ENCODE assay signal across 10 cellular contexts in the genomic region with DNA sequence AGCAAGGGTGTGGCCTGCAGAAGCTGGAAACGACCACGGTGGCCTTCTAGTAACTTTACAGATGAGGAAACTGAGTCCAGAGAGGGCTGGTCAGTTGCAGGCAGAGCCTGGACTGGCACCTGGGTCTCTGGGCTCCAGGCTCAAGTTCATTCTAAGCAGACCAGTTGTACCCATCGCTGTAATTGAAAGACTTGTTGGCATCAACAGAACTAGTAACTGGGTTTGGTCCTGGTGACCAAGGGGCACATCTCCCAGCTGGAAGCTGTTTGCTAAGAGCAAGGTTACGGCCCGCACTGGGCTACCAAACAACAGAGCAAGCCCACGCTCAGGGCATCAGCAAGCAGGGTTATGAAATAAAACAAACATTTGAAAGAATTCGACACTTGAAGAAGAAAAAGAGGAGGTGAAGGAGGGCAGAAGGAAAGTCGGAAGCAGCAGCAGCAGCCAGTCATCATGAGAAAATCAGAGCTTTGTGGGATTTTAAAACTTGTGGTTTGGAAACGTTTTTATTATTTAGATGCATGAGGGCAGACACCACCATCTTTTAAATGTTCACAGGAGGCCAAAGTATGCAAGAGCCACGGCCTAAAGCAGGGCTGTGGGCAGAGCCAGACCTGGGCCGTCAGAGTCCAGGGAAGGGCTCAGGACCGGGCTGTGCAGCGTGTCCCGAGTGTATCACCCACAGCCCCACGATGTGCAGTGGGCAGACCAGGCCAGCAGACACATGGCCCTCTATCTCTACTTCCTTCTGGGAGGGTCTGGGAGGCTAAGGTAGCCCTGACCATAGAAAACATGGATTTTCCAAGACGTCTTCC.
DNase-seq lines count a peak whose midpoint lies in the region; ATAC-seq, FAIRE-seq and TF ChIP-seq lines count a peak whose summit lies in the region.
"Had no signal": no experiment of that assay in that cellular context is flagged by ENCODE, and none has a peak within 500 bp of the region (broad histone marks: within the 10 kb centered on the region; RNA-seq: fewer than 3 reads in every experiment).

No MANE protein-coding gene starts in this region.

- BruUV-seq in GM12878 (replicated peaks; lab: Mats Ljungman, UMichigan): no TSS peak

- no peaks in the 10 kb centered on the region for H3K79me2 ChIP-seq in GM12878 (ENCODE audit: control insufficient read depth, insufficient read depth, low read length)

- SMC1A ChIA-PET in GM12878 (lab: Charles Lee; ENCODE audit: uncharacterized antibody, unreplicated experiment): interaction anchor here (0.7 to 3.3 kb wide), 10 partner anchors 8 to 218 kb away, joined by 3 to 11 read pairs (median 6); no protein-coding TSS in a partner anchor

- TF ChIP-seq RAD21 in GM12878 (IDR thresholded peaks at IDR 0.05; ENCODE audit: insufficient read depth, low read depth, low read length): no peak

- no peak overlapping the region for H2AFZ ChIP-seq in GM12878 (ENCODE audit: control insufficient read depth, low read depth, low read length)

- CTCF ChIA-PET in GM12878 (lab: Yijun Ruan, JAX): interaction anchor here (0.6 to 3.4 kb wide), 10 partner anchors 16 to 215 kb away, joined by 3 to 16 read pairs (median 4); no protein-coding TSS in a partner anchor

- TF ChIP-seq CTCF in GM12878 (IDR thresholded peaks at IDR 0.05 in 2 of 3, conservative IDR thresholded peaks at IDR 0.05 in 1 of 3; ENCODE audit: control insufficient read depth in 2 of 3, extremely low read depth in 1 of 3, insufficient read depth in 1 of 3, low read depth in 3 of 3, low read length in 3 of 3) (no peak), pancreas (IDR thresholded peaks at IDR 0.05) (no peak)

- H3K9me3 ChIP-seq in GM12878 (replicated peaks; ENCODE audit: control insufficient read depth, insufficient read depth, low read length) (no peaks in the 10 kb centered on the region; the same call in 2 of the 3 replicates), pancreas (no peaks in the 10 kb centered on the region)

- RAD21 ChIA-PET in GM12878 (lab: Charles Lee; ENCODE audit: unreplicated experiment): interaction anchor here (0.7 to 2.7 kb wide), 8 partner anchors 20 to 224 kb away, joined by 3 to 9 read pairs (median 4); a partner anchor contains a TSS

- H3K4me1 ChIP-seq in GM12878 (ENCODE audit: control insufficient read depth, insufficient read depth, low read length) (peaks cover 34% of the 10 kb centered on the region), pancreas (peaks cover 0 to 14% (median 0%) of the 10 kb centered on the region in 3 donors)

- H3K36me3 ChIP-seq in GM12878 (ENCODE audit: control insufficient read depth in 2 of 2, insufficient read depth in 2 of 2, low read length in 1 of 2) (no peaks in the 10 kb centered on the region), pancreas (no peaks in the 10 kb centered on the region)

- peak overlapping the region; percentile 84 for H3K4me2 ChIP-seq in GM12878 (ENCODE audit: control insufficient read depth, insufficient read depth)

- no peaks in the 10 kb centered on the region for H4K20me1 ChIP-seq in GM12878 (ENCODE audit: control insufficient read depth, insufficient read depth)

- TF ChIP-seq EP300 in GM12878 (IDR thresholded peaks at IDR 0.05; ENCODE audit: borderline replicate concordance in 1 of 2, control insufficient read depth in 1 of 2, low read depth in 2 of 2, low read length in 2 of 2): no peak

- H3K27me3 ChIP-seq in GM12878 (replicated peaks in 1 of 2; ENCODE audit: control insufficient read depth in 2 of 2, insufficient read depth in 2 of 2, low read length in 1 of 2): no peaks in the 10 kb centered on the region
- H3K27me3 ChIP-seq in pancreas: no peaks in the 10 kb centered on the region

- H3K9ac ChIP-seq in GM12878 (ENCODE audit: control insufficient read depth, insufficient read depth, low read length): peak overlapping the region; percentile 38

- TF ChIP-seq POLR2A in GM12878 (IDR thresholded peaks at IDR 0.05; ENCODE audit: low read depth, low read length): no peak

- DNase-seq in GM12878 (ENCODE audit: low read depth, low spot score) (no peak), pancreas (peak in 1 of 6 donors; percentile 21), glomerular visceral epithelial cell (ENCODE audit: extremely low spot score) (no peak), hepatic stellate cell (ENCODE audit: low spot score) (no peak)
- no peak for DNase-seq in stimulated activated CD8-positive, alpha-beta memory T cell treated with anti-CD3 and anti-CD28 coated beads, Interleukin-4, amount 100 ng/mL, for 48 hours
- DNase-seq: cortex of kidney, hippocampal formation, NCI-H510A had no signal

- in situ Hi-C loops in GM12878 (cut with MboI): no loop called here

- H3K4me3 ChIP-seq in GM12878 (peak overlapping the region; percentile 8; the same call in 1 of the 2 replicates), pancreas (no peak overlapping the region)

- intact Hi-C loops in GM12878 (cut with micrococcal nuclease; ENCODE audit: unreplicated experiment): loop anchor here (2.0 kb wide), 1 partner anchor 58 kb away; no protein-coding TSS in a partner anchor
- intact Hi-C loops in pancreas (cut with DNase I): no loop called here

- POLR2A ChIA-PET in GM12878 (lab: Charles Lee): interaction anchor here (0.5 to 1.2 kb wide), 2 partner anchors 9 to 55 kb away, joined by 4 read pairs; no protein-coding TSS in a partner anchor

- FAIRE-seq in GM12878 (lab: Jason Lieb, UNC) (no peak), pancreas (lab: Jason Lieb, UNC) (no peak)

- 66% methylated on average over 16 of the region's 16 CpGs for WGBS in GM12878 (ENCODE audit: insufficient coverage, insufficient replicate concordance, low lambda C conversion rate, missing lambda C conversion rate)
- WGBS in pancreas, 2 donors: 64 to 67% methylated on average over 16 of the region's 16 CpGs

- peak overlapping the region; percentile 86 for H3K27ac ChIP-seq in GM12878 (ENCODE audit: control insufficient read depth, insufficient read depth)
- peak overlapping the region; percentile 53 to 80 (median 66) for H3K27ac ChIP-seq in pancreas

- ATAC-seq in GM19452 (IDR thresholded peaks at IDR 0.05; ENCODE audit: unreplicated experiment) (peak; percentile 9), HG03432 (IDR thresholded peaks at IDR 0.05; ENCODE audit: unreplicated experiment) (peak; percentile 12), GM12878 (peak; percentile 21), pancreas (peak; percentile 30 to 63 (median 45))

TF ChIP-seq in GM12878, 131 proteins besides CTCF, POLR2A, EP300 and RAD21:
- TF ChIP-seq GATAD2B (conservative IDR thresholded peaks at IDR 0.05; ENCODE audit: low read depth) (0 out of 2 replicates have a peak, but pooled peaks have one; percentile 14), RFX5 (IDR thresholded peaks at IDR 0.05; ENCODE audit: low read depth, low read length) (no peak), CEBPB (IDR thresholded peaks at IDR 0.05; ENCODE audit: borderline replicate concordance in 1 of 2, low read depth in 2 of 2, low read length in 2 of 2) (0 out of 4 replicates have a peak, but pooled peaks of 1 of the 2 experiments have one; percentile 21), PML (IDR thresholded peaks at IDR 0.05; ENCODE audit: low read length) (no peak), FOS (IDR thresholded peaks at IDR 0.05; ENCODE audit: borderline replicate concordance, extremely low read depth, insufficient read length) (no peak)
- TF ChIP-seq, protein P1, sequence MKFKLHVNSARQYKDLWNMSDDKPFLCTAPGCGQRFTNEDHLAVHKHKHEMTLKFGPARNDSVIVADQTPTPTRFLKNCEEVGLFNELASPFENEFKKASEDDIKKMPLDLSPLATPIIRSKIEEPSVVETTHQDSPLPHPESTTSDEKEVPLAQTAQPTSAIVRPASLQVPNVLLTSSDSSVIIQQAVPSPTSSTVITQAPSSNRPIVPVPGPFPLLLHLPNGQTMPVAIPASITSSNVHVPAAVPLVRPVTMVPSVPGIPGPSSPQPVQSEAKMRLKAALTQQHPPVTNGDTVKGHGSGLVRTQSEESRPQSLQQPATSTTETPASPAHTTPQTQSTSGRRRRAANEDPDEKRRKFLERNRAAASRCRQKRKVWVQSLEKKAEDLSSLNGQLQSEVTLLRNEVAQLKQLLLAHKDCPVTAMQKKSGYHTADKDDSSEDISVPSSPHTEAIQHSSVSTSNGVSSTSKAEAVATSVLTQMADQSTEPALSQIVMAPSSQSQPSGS (IDR thresholded peaks at IDR 0.05; ENCODE audit: low read length): no peak
- TF ChIP-seq, protein P2, sequence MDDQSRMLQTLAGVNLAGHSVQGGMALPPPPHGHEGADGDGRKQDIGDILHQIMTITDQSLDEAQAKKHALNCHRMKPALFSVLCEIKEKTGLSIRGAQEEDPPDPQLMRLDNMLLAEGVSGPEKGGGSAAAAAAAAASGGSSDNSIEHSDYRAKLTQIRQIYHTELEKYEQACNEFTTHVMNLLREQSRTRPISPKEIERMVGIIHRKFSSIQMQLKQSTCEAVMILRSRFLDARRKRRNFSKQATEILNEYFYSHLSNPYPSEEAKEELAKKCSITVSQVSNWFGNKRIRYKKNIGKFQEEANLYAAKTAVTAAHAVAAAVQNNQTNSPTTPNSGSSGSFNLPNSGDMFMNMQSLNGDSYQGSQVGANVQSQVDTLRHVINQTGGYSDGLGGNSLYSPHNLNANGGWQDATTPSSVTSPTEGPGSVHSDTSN (IDR thresholded peaks at IDR 0.05; ENCODE audit: insufficient replicate concordance, low read depth, low read length): no peak
- TF ChIP-seq, protein P3, sequence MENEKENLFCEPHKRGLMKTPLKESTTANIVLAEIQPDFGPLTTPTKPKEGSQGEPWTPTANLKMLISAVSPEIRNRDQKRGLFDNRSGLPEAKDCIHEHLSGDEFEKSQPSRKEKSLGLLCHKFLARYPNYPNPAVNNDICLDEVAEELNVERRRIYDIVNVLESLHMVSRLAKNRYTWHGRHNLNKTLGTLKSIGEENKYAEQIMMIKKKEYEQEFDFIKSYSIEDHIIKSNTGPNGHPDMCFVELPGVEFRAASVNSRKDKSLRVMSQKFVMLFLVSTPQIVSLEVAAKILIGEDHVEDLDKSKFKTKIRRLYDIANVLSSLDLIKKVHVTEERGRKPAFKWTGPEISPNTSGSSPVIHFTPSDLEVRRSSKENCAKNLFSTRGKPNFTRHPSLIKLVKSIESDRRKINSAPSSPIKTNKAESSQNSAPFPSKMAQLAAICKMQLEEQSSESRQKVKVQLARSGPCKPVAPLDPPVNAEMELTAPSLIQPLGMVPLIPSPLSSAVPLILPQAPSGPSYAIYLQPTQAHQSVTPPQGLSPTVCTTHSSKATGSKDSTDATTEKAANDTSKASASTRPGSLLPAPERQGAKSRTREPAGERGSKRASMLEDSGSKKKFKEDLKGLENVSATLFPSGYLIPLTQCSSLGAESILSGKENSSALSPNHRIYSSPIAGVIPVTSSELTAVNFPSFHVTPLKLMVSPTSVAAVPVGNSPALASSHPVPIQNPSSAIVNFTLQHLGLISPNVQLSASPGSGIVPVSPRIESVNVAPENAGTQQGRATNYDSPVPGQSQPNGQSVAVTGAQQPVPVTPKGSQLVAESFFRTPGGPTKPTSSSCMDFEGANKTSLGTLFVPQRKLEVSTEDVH (IDR thresholded peaks at IDR 0.05; ENCODE audit: low read depth, partially characterized antibody): no peak
